32 cellular contexts compared by ENCODE assay signal in the genomic region with DNA sequence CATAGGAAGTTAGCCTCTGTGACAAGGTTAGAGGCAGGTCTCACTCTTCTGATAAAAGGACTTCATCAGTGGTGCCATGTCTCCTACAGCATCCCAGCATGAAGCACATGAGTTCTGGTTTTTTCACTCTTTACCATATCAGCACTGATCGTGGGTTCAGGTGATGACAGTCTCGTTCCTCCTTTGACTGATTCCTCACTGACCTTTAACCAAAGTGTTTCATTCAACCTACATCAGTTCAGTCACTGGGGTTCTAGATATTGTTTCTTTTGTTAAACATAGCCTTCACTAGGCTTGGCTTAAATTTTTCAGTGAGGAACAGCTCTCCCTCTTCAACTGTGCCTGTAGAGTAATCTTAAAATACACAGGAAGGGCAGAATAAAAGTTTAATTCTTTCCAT. TPM values are rescaled to one million over a fixed set of nuclear protein-coding genes. Genes with fewer than 3 reads are reported as not detected.
"Had no signal": no experiment of that assay in that cellular context is flagged by ENCODE, and none has a peak within 500 bp of the region (broad histone marks: within the 10 kb centered on the region; RNA-seq: fewer than 3 reads in every experiment).

No MANE protein-coding gene starts in this region.

- H3K9me3 Mint-ChIP-seq: memory B cell; stimulated activated naive B cell treated with anti-CD40 and anti-IgM and Interleukin-4, amounts not matched to agents 10 μg/mL and 1 μg/mL and 100 μg/mL, for 72 hours had no signal

- H3K27ac Mint-ChIP-seq: memory B cell; stimulated activated naive B cell treated with anti-CD40 and anti-IgM and Interleukin-4, amounts not matched to agents 10 μg/mL and 1 μg/mL and 100 μg/mL, for 72 hours had no signal

- ATAC-seq: gastroesophageal sphincter, heart left ventricle, psoas muscle had no signal

- H3K36me3 Mint-ChIP-seq: memory B cell; natural killer cell; stimulated activated naive B cell treated with anti-CD40 and anti-IgM and Interleukin-4, amounts not matched to agents 10 μg/mL and 1 μg/mL and 100 μg/mL, for 72 hours had no signal

- H3K4me3 Mint-ChIP-seq: memory B cell; natural killer cell; stimulated activated naive B cell treated with anti-CD40 and anti-IgM and Interleukin-4, amounts not matched to agents 10 μg/mL and 1 μg/mL and 100 μg/mL, for 72 hours had no signal

- H3K27me3 Mint-ChIP-seq: memory B cell had no signal

- DNase-seq: occipital lobe, ovary, posterior cingulate gyrus, psoas muscle, sigmoid colon had no signal

- H3K4me1 Mint-ChIP-seq: memory B cell had no signal

RNA-seq across cellular contexts. Expression of a gene that starts 9.6 kb away (rescaled TPM):
- total RNA-seq: dermis blood vessel endothelial cell, endothelial cell of umbilical vein, epithelial cell of proximal tubule, esophagus muscularis mucosa, fibroblast of lung, foreskin keratinocyte, gastroesophageal sphincter, heart left ventricle, hepatocyte, kidney, left lobe of liver, liver, lung, mononuclear cell, natural killer cell, occipital lobe, ovary, psoas muscle, renal cortical epithelial cell, right cardiac atrium, sigmoid colon, skeletal muscle tissue, spleen, stomach, subcutaneous adipose tissue, temporal lobe, thyroid gland, ureter, vagina had no signal

RNA-seq across cellular contexts. Expression of a gene that starts 57.9 kb away (rescaled TPM):
- total RNA-seq: dermis blood vessel endothelial cell, endothelial cell of umbilical vein, epithelial cell of proximal tubule, esophagus muscularis mucosa, fibroblast of lung, foreskin keratinocyte, gastroesophageal sphincter, hepatocyte, kidney, left lobe of liver, liver, lung, mononuclear cell, natural killer cell, occipital lobe, ovary, psoas muscle, renal cortical epithelial cell, right cardiac atrium, sigmoid colon, skeletal muscle tissue, spleen, stomach, subcutaneous adipose tissue, temporal lobe, thyroid gland, ureter, vagina had no signal
